9 cellular contexts compared by ENCODE assay signal in the genomic region with DNA sequence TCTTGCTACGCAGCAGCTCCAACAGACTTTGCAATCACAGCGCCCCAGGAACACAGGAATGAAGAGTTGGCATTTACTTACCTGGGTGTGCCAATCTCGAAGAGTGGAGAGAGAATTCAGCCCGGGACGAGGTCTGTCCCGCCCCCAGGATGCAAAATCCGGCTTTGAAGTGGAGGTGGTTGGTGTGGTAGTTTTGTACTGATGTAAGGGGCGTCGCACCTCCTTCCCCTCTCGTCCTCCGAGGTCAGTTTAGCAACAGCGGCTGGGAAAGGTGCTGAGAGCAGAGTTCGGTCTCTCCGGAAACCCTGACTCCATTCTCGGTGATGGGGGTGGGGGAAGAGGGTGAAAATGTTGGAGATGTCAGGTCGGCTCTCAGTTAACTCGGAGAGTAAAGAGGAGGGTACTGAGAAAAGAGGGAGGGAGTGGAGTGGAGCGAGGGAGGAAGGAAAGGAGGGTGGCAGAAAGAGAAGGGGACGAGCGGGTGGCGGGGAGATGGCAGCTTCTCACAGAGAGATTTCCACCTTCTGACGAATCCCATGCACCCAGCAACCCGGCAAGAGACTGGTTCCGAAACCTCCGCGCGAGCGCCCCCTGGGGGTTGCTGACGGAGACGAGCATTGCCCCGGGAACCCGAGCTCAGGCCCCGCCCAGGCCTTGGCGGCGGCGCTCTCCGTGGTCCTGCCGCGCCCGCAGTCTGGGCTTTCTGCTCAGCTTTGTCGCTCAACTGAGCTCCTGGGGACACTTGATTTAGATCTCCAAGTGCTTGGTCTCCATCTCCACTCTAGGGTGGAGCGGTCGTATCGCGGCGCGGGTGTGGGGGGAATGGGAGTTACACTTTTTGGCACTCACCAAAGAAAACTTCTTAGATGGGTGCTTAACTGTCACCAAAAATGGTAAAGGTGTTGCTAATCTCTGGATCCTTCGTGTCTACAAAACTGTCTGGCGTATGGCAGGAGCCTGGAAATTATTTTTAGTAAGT. TPM values are rescaled to one million over a fixed set of nuclear protein-coding genes. Genes with fewer than 3 reads are reported as not detected.
DNase-seq lines count a peak whose midpoint lies in the region; FAIRE-seq and TF ChIP-seq lines count a peak whose summit lies in the region.
"Had no signal": no experiment of that assay in that cellular context is flagged by ENCODE, and none has a peak within 500 bp of the region (broad histone marks: within the 10 kb centered on the region; RNA-seq: fewer than 3 reads in every experiment).

A gene (minus strand): TSS at position 529 of the 979 bp plus-strand sequence.

- no peak within 1 kb of the TSS for H4K8ac ChIP-seq in neuronal stem cell (ENCODE audit: low read depth, low read length)

- no peaks in the 10 kb centered on the region for H3F3A ChIP-seq in GM23248 (ENCODE audit: insufficient read depth)

- no peaks in the 10 kb centered on the region for H3K79me2 ChIP-seq in GM23248 (ENCODE audit: insufficient read depth)

- H3K4me2 ChIP-seq in GM23248 (ENCODE audit: unreplicated experiment) = peak within 1 kb of the TSS; percentile 94
- peak within 1 kb of the TSS; percentile 97 for H3K4me2 ChIP-seq in neuronal stem cell (ENCODE audit: insufficient read depth, low read length, poor library complexity, severe bottlenecking)

- H3K79me1 ChIP-seq in neuronal stem cell (ENCODE audit: low read depth, low read length) = no peaks in the 10 kb centered on the region

- no peaks in the 10 kb centered on the region for H3K9me2 ChIP-seq in GM23248 (ENCODE audit: insufficient read depth)

- H4K20me1 ChIP-seq in GM23248 (ENCODE audit: insufficient read depth) = no peaks in the 10 kb centered on the region

- no peak within 1 kb of the TSS for H3K4ac ChIP-seq in neuronal stem cell (ENCODE audit: low read length)

- TF ChIP-seq CTCF in thyroid gland (IDR thresholded peaks at IDR 0.05) = peak in 5 of 6 experiments; percentile 51 to 78 (median 67)

- H3K9me3 ChIP-seq in GM23248 (ENCODE audit: low read depth) (no peaks in the 10 kb centered on the region), neuronal stem cell (replicated peaks in 1 of 2; ENCODE audit: control insufficient read depth in 2 of 2, insufficient read depth in 1 of 2, low read depth in 1 of 2, low read length in 2 of 2) (no peaks in the 10 kb centered on the region), thyroid gland (no peaks in the 10 kb centered on the region)

- WGBS in GM23248 (ENCODE audit: low coverage in 1 of 2, low lambda C conversion rate in 2 of 2, missing lambda C conversion rate in 2 of 2), 2 experiments = 5 to 7% methylated on average over 38 to 49 of the region's 49 CpGs
- WGBS in neuronal stem cell (ENCODE audit: extremely low coverage in 2 of 2, insufficient read length in 2 of 2, insufficient replicate concordance in 1 of 2), 2 donors = no CpG with 5 or more reads among the region's 49 CpGs
- 7 to 8% methylated on average over 38 to 45 of the region's 49 CpGs for WGBS in thyroid gland, 2 donors

- no peak within 1 kb of the TSS for H3K9ac ChIP-seq in GM23248
- H3K9ac ChIP-seq in neuronal stem cell (ENCODE audit: low read depth, low read length, poor library complexity) = no peak within 1 kb of the TSS

- H3K36me3 ChIP-seq in GM23248 (ENCODE audit: low read depth) = no peaks in the 10 kb centered on the region
- H3K36me3 ChIP-seq in neuronal stem cell (replicated peaks in 1 of 2; ENCODE audit: control insufficient read depth in 2 of 2, insufficient read depth in 2 of 2, low read length in 2 of 2) = no peaks in the 10 kb centered on the region
- no peaks in the 10 kb centered on the region for H3K36me3 ChIP-seq in thyroid gland

- no peak within 1 kb of the TSS for H2BK12ac ChIP-seq in neuronal stem cell (ENCODE audit: low read length)

- H2BK120ac ChIP-seq in neuronal stem cell (ENCODE audit: low read depth, low read length) = no peak within 1 kb of the TSS

- H3K14ac ChIP-seq in neuronal stem cell (ENCODE audit: low read length) = no peak within 1 kb of the TSS

- no peak within 1 kb of the TSS for H2AK5ac ChIP-seq in neuronal stem cell (ENCODE audit: low read depth, low read length)

- H3K18ac ChIP-seq in neuronal stem cell (ENCODE audit: low read length) = no peak within 1 kb of the TSS

- H3K4me1 ChIP-seq in GM23248 (ENCODE audit: insufficient read depth) (peaks cover 8% of the 10 kb centered on the region; the same call in 1 of the 2 replicates), neuronal stem cell (ENCODE audit: control insufficient read depth in 2 of 2, insufficient read depth in 1 of 2, low read depth in 1 of 2, low read length in 2 of 2) (peaks cover 8% of the 10 kb centered on the region in 2 donors), thyroid gland (no peaks in the 10 kb centered on the region)

- H2BK15ac ChIP-seq in neuronal stem cell (ENCODE audit: low read length) = no peak within 1 kb of the TSS

- H2AFZ ChIP-seq in GM23248 = peak within 1 kb of the TSS; percentile 81
- peak within 1 kb of the TSS; percentile 89 for H2AFZ ChIP-seq in neuronal stem cell (ENCODE audit: low read length)

- intact Hi-C loops in thyroid gland (cut with DNase I) = loop anchor here (10.0 kb wide), 1 partner anchor 310 kb away; no protein-coding TSS in a partner anchor

- H3K23ac ChIP-seq in neuronal stem cell (ENCODE audit: low read depth, low read length, poor library complexity) = no peak within 1 kb of the TSS

- TF ChIP-seq POLR2A in thyroid gland (IDR thresholded peaks at IDR 0.05) = no peak

- DNase-seq in DMS153 (lab: John Stamatoyannopoulos, UW) = peak; percentile 84
- DNase-seq in GM23248 = peak; percentile 90
- peak; percentile 73 for DNase-seq in M059J (ENCODE audit: low read depth)
- DNase-seq in RKO (ENCODE audit: low spot score) = peak; percentile 63
- peak; percentile 83 for DNase-seq in activated effector memory CD4-positive, alpha-beta T cell treated with anti-CD3 and anti-CD28 coated beads, Interleukin-2, amount 50 U/mL, for 16 hours
- peak; percentile 51 to 80 for DNase-seq in frontal cortex (ENCODE audit: low spot score in 2 of 2)
- DNase-seq in neuronal stem cell (ENCODE audit: low spot score) = peak; percentile 90
- DNase-seq in thyroid gland = peak; percentile 81 to 89

- H3K27ac ChIP-seq in GM23248 (no peak within 1 kb of the TSS), neuronal stem cell (replicated peaks; ENCODE audit: low read length) (no peak within 1 kb of the TSS), thyroid gland (no peak within 1 kb of the TSS)

- H4K91ac ChIP-seq in neuronal stem cell (ENCODE audit: low read depth, low read length, poor library complexity) = no peak within 1 kb of the TSS

- H2BK5ac ChIP-seq in neuronal stem cell (ENCODE audit: low read length) = no peak within 1 kb of the TSS

- FAIRE-seq in frontal cortex (lab: Jason Lieb, UNC) = no peak
- FAIRE-seq: colon had no signal

- peaks cover 30% of the 10 kb centered on the region for H3K27me3 ChIP-seq in GM23248 (replicated peaks; ENCODE audit: insufficient read depth)
- peaks cover 2 to 26% (median 5%) of the 10 kb centered on the region in 3 experiments for H3K27me3 ChIP-seq in neuronal stem cell (ENCODE audit: control insufficient read depth in 3 of 3, insufficient read depth in 3 of 3, low read depth in 1 of 3, low read length in 3 of 3)
- no peaks in the 10 kb centered on the region for H3K27me3 ChIP-seq in thyroid gland

- in situ Hi-C loops in GM23248 (cut with MboI) = loop anchor here (10.0 kb wide), 2 partner anchors 150 to 240 kb away; no protein-coding TSS in a partner anchor

- H3K4me3 ChIP-seq in GM23248 (peak within 1 kb of the TSS; percentile 75), neuronal stem cell (ENCODE audit: low read length in 2 of 2) (peak within 1 kb of the TSS; percentile 59 to 69), thyroid gland (replicated peaks in 1 of 3) (no peak within 1 kb of the TSS)

RNA-seq across cellular contexts. Expression of the gene that starts here (rescaled TPM):
- 0.11 and 0.25 TPM in 2 replicates for total RNA-seq in GM23248 (2014; rRNA removed; shearing (Covaris generic))
- polyA plus RNA-seq in GM23248 (2016; fragmentation: Nextera tagmentation; extraction: Ambion mirVana) = 0.44 and 0.95 TPM in 2 replicates
- 0.32 TPM in 1 of 2 replicates, not detected in the other for total RNA-seq in M059J (2014; rRNA removed; shearing (Covaris generic))
- 14.7 TPM for total RNA-seq in frontal cortex
- 0.13 TPM for polyA plus RNA-seq in neuronal stem cell (2013, experiment 1 of 2)
- 0.07 TPM for polyA plus RNA-seq in neuronal stem cell (2013, experiment 2 of 2)
- total RNA-seq in thyroid gland = not detected

Comparison
In these comparisons a context has a peak if more than half of its experiments do, and no peak if none do; other contexts are left out.
1. RNA of the gene that starts here (total RNA-seq): 14.7 TPM in frontal cortex (single experiment); 0.32 TPM in M059J, 0.11 to 0.25 TPM in GM23248 and not detected in thyroid gland; every median in the first group is over 10 times any median in the second.
2. Peak in DNase-seq, H3K4me3 ChIP-seq and H3K4me2 ChIP-seq in GM23248; RNA of the gene not detected or under 1 TPM.
3. Peak in DNase-seq in M059J; RNA of the gene not detected or under 1 TPM.
4. Peak in DNase-seq in thyroid gland; RNA of the gene not detected or under 1 TPM.
5. H3K4me3 ChIP-seq: peak in neuronal stem cell (2 of 2); none in thyroid gland (0 of 3).
6. Peak in every context shown above with its lines, with median percentiles within 50 percentile points of each other: DNase-seq.